ENCODE assay signal across 1 cellular context in genomic region chr13:25117312-25117711, GRCh38.
TF ChIP-seq lines count a peak whose summit lies in the region.

No MANE protein-coding gene starts in this region.

TF ChIP-seq in H1, 55 proteins besides CTCF, POLR2A, EP300 and RAD21:
- no peak for TF ChIP-seq RNF2 (IDR thresholded peaks at IDR 0.05; ENCODE audit: borderline replicate concordance, low read depth, low read length, missing control alignments, poor library complexity, severe bottlenecking)
- TF ChIP-seq CHD7 (IDR thresholded peaks at IDR 0.05; ENCODE audit: insufficient replicate concordance, low read length), result no peak
- no peak for TF ChIP-seq EGR1 (IDR thresholded peaks at IDR 0.05; ENCODE audit: borderline replicate concordance, low read depth, low read length)
- TF ChIP-seq JUND (IDR thresholded peaks at IDR 0.05; ENCODE audit: low read length), result no peak
- TF ChIP-seq TEAD4 (IDR thresholded peaks at IDR 0.05; ENCODE audit: low read depth, low read length), result no peak
- TF ChIP-seq CBX5 (IDR thresholded peaks at IDR 0.05; ENCODE audit: low read depth, low read length), result no peak
- TF ChIP-seq NRF1 (IDR thresholded peaks at IDR 0.05; ENCODE audit: low read depth, low read length), result no peak
- TF ChIP-seq TAF7 (optimal IDR thresholded peaks at IDR 0.05; ENCODE audit: borderline replicate concordance, low read depth, low read length), result no peak
- TF ChIP-seq KDM4A (IDR thresholded peaks at IDR 0.05; ENCODE audit: low read depth, low read length, severe bottlenecking), result no peak
- TF ChIP-seq EZH2 (IDR thresholded peaks at IDR 0.05; ENCODE audit: low read depth, low read length, severe bottlenecking), result no peak
- TF ChIP-seq SIRT6 (IDR thresholded peaks at IDR 0.05; ENCODE audit: low read length), result no peak
- TF ChIP-seq TBP (IDR thresholded peaks at IDR 0.05; ENCODE audit: low read depth, low read length), result no peak
- no peak for TF ChIP-seq SIX5 (IDR thresholded peaks at IDR 0.05; ENCODE audit: low read depth, low read length)
- no peak for TF ChIP-seq PHF8 (conservative IDR thresholded peaks at IDR 0.05; ENCODE audit: low read depth, low read length)
- no peak for TF ChIP-seq CBX8 (IDR thresholded peaks at IDR 0.05; ENCODE audit: borderline replicate concordance, low read depth, low read length)
- TF ChIP-seq BCL11A (IDR thresholded peaks at IDR 0.05; ENCODE audit: low read depth in 2 of 2, low read length in 2 of 2), result no peak
- TF ChIP-seq HDAC2 (IDR thresholded peaks at IDR 0.05; ENCODE audit: borderline replicate concordance in 1 of 2, low read depth in 2 of 2, low read length in 2 of 2), result no peak
- TF ChIP-seq TCF12 (IDR thresholded peaks at IDR 0.05; ENCODE audit: low read depth, low read length), result no peak
- TF ChIP-seq KDM5A (IDR thresholded peaks at IDR 0.05; ENCODE audit: low read length), result no peak
- no peak for TF ChIP-seq CTBP2 (IDR thresholded peaks at IDR 0.05; ENCODE audit: borderline replicate concordance, insufficient read depth, insufficient read length, low read length)
